In genomic region chr3:71726106-71726505, GRCh38 we compare ENCODE assay signal across 10 cellular contexts. TPM values are rescaled to one million over a fixed set of nuclear protein-coding genes. Genes with fewer than 3 reads are reported as not detected.
A peak's percentile ranks its signal among the peaks of the same experiment; 100 is the strongest.
DNase-seq lines count a peak whose midpoint lies in the region; ATAC-seq, FAIRE-seq and TF ChIP-seq lines count a peak whose summit lies in the region.
"Had no signal": no experiment of that assay in that cellular context is flagged by ENCODE, and none has a peak within 500 bp of the region (broad histone marks: within the 10 kb centered on the region; RNA-seq: fewer than 3 reads in every experiment).

No MANE protein-coding gene starts in this region.

- no peaks in the 10 kb centered on the region for H3K36me3 ChIP-seq in CD4-positive, alpha-beta memory T cell (ENCODE audit: insufficient read depth, low read length)
- H3K36me3 ChIP-seq in effector memory CD4-positive, alpha-beta T cell (ENCODE audit: control insufficient read depth, insufficient read depth, low read length), result no peaks in the 10 kb centered on the region
- H3K36me3 ChIP-seq in rectal smooth muscle tissue (ENCODE audit: control insufficient read depth, insufficient read depth, low read length) (no peaks in the 10 kb centered on the region), ascending aorta (no peaks in the 10 kb centered on the region)
- H3K36me3 ChIP-seq: right lobe of liver had no signal

- POLR2A ChIA-PET in CD4-positive, alpha-beta memory T cell (lab: Charles Lee; ENCODE audit: partially characterized antibody), result interaction anchor here (1.3 to 1.7 kb wide), 2 partner anchors 15 to 22 kb away, joined by 3 to 5 read pairs; no protein-coding TSS in a partner anchor

- CTCF ChIA-PET in CD4-positive, alpha-beta memory T cell (lab: Charles Lee; ENCODE audit: partially characterized antibody), result interaction anchor here (2.0 to 7.9 kb wide), 3 partner anchors 10 to 1095 kb away, joined by 4 to 100 read pairs (median 6); no protein-coding TSS in a partner anchor

- no peak for TF ChIP-seq POLR2A in GM12891 (IDR thresholded peaks at IDR 0.05; ENCODE audit: low read depth, low read length)

- intact Hi-C loops in CD4-positive, alpha-beta memory T cell (cut with micrococcal nuclease), result loop anchor here (2.0 kb wide), 1 partner anchor 1123 kb away; the partner anchor contains the start of gene SHQ1
- intact Hi-C loops in activated CD4-positive, alpha-beta T cell treated with anti-CD3 and anti-CD28 coated beads, Interleukin-2, amount 10 ng/mL, durations not matched to agents 24 days and 14 days (cut with micrococcal nuclease), result loop anchor here (10.0 kb wide), 4 partner anchors 409 to 1269 kb away; partner anchors contain the start of gene PPP4R2
- intact Hi-C loops in ascending aorta (cut with DNase I), result loop anchor here (10.0 kb wide), 1 partner anchor 1359 kb away; no protein-coding TSS in a partner anchor

- no peaks in the 10 kb centered on the region for H3K27me3 Mint-ChIP-seq in CD4-positive, alpha-beta memory T cell
- H3K27me3 Mint-ChIP-seq in activated CD4-positive, alpha-beta T cell treated with anti-CD3 and anti-CD28 coated beads, Interleukin-2, amount 10 ng/mL, durations not matched to agents 24 days and 14 days, result no peaks in the 10 kb centered on the region

- no peaks in the 10 kb centered on the region for H3K27me3 ChIP-seq in CD4-positive, alpha-beta memory T cell (ENCODE audit: insufficient read depth, low read length)
- no peaks in the 10 kb centered on the region for H3K27me3 ChIP-seq in effector memory CD4-positive, alpha-beta T cell (replicated peaks; ENCODE audit: control insufficient read depth, insufficient read depth, low read length, poor library complexity, severe bottlenecking)
- H3K27me3 ChIP-seq in rectal smooth muscle tissue (ENCODE audit: control insufficient read depth, insufficient read depth, low read length) (no peaks in the 10 kb centered on the region), ascending aorta (no peaks in the 10 kb centered on the region)
- H3K27me3 ChIP-seq: right lobe of liver had no signal

- peaks cover 0 to 21% of the 10 kb centered on the region in 2 donors for H3K36me3 Mint-ChIP-seq in CD4-positive, alpha-beta memory T cell
- H3K36me3 Mint-ChIP-seq in activated CD4-positive, alpha-beta T cell treated with anti-CD3 and anti-CD28 coated beads, Interleukin-2, amount 10 ng/mL, durations not matched to agents 24 days and 14 days (ENCODE audit: low read depth), result peaks cover 2% of the 10 kb centered on the region

- no peak for ATAC-seq in HG03175 (IDR thresholded peaks at IDR 0.05; ENCODE audit: unreplicated experiment)
- no peak for ATAC-seq in GM19324 (IDR thresholded peaks at IDR 0.05; ENCODE audit: low FRiP score, unreplicated experiment)

- H3K9me3 ChIP-seq in CD4-positive, alpha-beta memory T cell (ENCODE audit: control insufficient read depth in 1 of 2, low read length in 2 of 2), result no peaks in the 10 kb centered on the region
- no peaks in the 10 kb centered on the region for H3K9me3 ChIP-seq in effector memory CD4-positive, alpha-beta T cell (ENCODE audit: control insufficient read depth, low read length)
- no peaks in the 10 kb centered on the region for H3K9me3 ChIP-seq in ascending aorta
- H3K9me3 ChIP-seq: right lobe of liver had no signal

- peak overlapping the region; percentile 92 to 99 (median 97) for H3K27ac Mint-ChIP-seq in CD4-positive, alpha-beta memory T cell
- H3K27ac Mint-ChIP-seq in activated CD4-positive, alpha-beta T cell treated with anti-CD3 and anti-CD28 coated beads, Interleukin-2, amount 10 ng/mL, durations not matched to agents 24 days and 14 days, result peak overlapping the region; percentile 94

- peaks cover 76% of the 10 kb centered on the region for H3K4me1 ChIP-seq in CD4-positive, alpha-beta memory T cell (ENCODE audit: insufficient read depth, low read length)
- H3K4me1 ChIP-seq in effector memory CD4-positive, alpha-beta T cell (ENCODE audit: control insufficient read depth, insufficient read depth, low read length, poor library complexity, severe bottlenecking), result peaks cover 41% of the 10 kb centered on the region
- H3K4me1 ChIP-seq in rectal smooth muscle tissue (ENCODE audit: control insufficient read depth, insufficient read depth, low read length), result no peaks in the 10 kb centered on the region
- H3K4me1 ChIP-seq in ascending aorta, result peaks cover 0 to 6% of the 10 kb centered on the region in 2 donors

- H3K4me3 ChIP-seq in CD4-positive, alpha-beta memory T cell (ENCODE audit: low read length in 2 of 2), result peak overlapping the region; percentile 4 to 85
- H3K4me3 ChIP-seq in effector memory CD4-positive, alpha-beta T cell (ENCODE audit: insufficient read depth, low read depth, low read length, poor library complexity, severe bottlenecking), result peak overlapping the region; percentile 76
- H3K4me3 ChIP-seq in rectal smooth muscle tissue (ENCODE audit: low read length), result peak overlapping the region; percentile 69
- H3K4me3 ChIP-seq in ascending aorta, result peak overlapping the region in 1 of 2 donors; percentile 90

- no peak overlapping the region for H3K9ac ChIP-seq in rectal smooth muscle tissue (ENCODE audit: low read length)

- peak overlapping the region; percentile 77 for H3K27ac ChIP-seq in CD4-positive, alpha-beta memory T cell (ENCODE audit: low read depth, low read length)
- H3K27ac ChIP-seq in effector memory CD4-positive, alpha-beta T cell (ENCODE audit: insufficient read depth, low read length, poor library complexity, severe bottlenecking), result peak overlapping the region; percentile 76
- no peak overlapping the region for H3K27ac ChIP-seq in rectal smooth muscle tissue (ENCODE audit: low read depth, low read length)
- H3K27ac ChIP-seq in ascending aorta, result peak overlapping the region in 1 of 2 donors; percentile 74

- peak overlapping the region; percentile 90 to 98 (median 94) for H3K4me3 Mint-ChIP-seq in CD4-positive, alpha-beta memory T cell
- H3K4me3 Mint-ChIP-seq in activated CD4-positive, alpha-beta T cell treated with anti-CD3 and anti-CD28 coated beads, Interleukin-2, amount 10 ng/mL, durations not matched to agents 24 days and 14 days, result peak overlapping the region; percentile 96

- TF ChIP-seq CTCF in ascending aorta (IDR thresholded peaks at IDR 0.05), result no peak

- DNase-seq in CD4-positive, alpha-beta memory T cell, result peak; percentile 63 to 86 (median 72)
- DNase-seq in activated CD4-positive, alpha-beta T cell treated with anti-CD3 and anti-CD28 coated beads, Interleukin-2, amount 10 ng/mL, durations not matched to agents 24 days and 14 days, result peak; percentile 89
- peak; percentile 40 to 58 (median 40) for DNase-seq in effector memory CD4-positive, alpha-beta T cell
- no peak for DNase-seq in ascending aorta (ENCODE audit: low spot score in 2 of 2)
- no peak for DNase-seq in GM12891 (ENCODE audit: insufficient read length, low spot score)
- DNase-seq: NCI-H1092 had no signal

- peaks cover 51 to 79% (median 66%) of the 10 kb centered on the region in 4 donors for H3K4me1 Mint-ChIP-seq in CD4-positive, alpha-beta memory T cell
- peaks cover 69% of the 10 kb centered on the region for H3K4me1 Mint-ChIP-seq in activated CD4-positive, alpha-beta T cell treated with anti-CD3 and anti-CD28 coated beads, Interleukin-2, amount 10 ng/mL, durations not matched to agents 24 days and 14 days

- FAIRE-seq in GM12891 (lab: Jason Lieb, UNC), result no peak

- no peaks in the 10 kb centered on the region for H3K9me3 Mint-ChIP-seq in CD4-positive, alpha-beta memory T cell
- H3K9me3 Mint-ChIP-seq in activated CD4-positive, alpha-beta T cell treated with anti-CD3 and anti-CD28 coated beads, Interleukin-2, amount 10 ng/mL, durations not matched to agents 24 days and 14 days, result no peaks in the 10 kb centered on the region

TF ChIP-seq in GM12891, 5 proteins besides CTCF, POLR2A, EP300 and RAD21:
- TF ChIP-seq PAX5 (IDR thresholded peaks at IDR 0.05; ENCODE audit: insufficient read depth, low read length, severe bottlenecking) (no peak), TAF1 (IDR thresholded peaks at IDR 0.05; ENCODE audit: low read depth, low read length) (no peak), SPI1 (IDR thresholded peaks at IDR 0.05; ENCODE audit: low read depth, low read length) (no peak), POU2F2 (IDR thresholded peaks at IDR 0.05; ENCODE audit: low read depth, low read length) (no peak), POLR2AphosphoS5 (IDR thresholded peaks at IDR 0.05; ENCODE audit: low read depth, low read length) (no peak)

RNA-seq across cellular contexts. Expression of gene EIF4E3, which starts 0.9 kb away (rescaled TPM):
- total RNA-seq in CD4-positive, alpha-beta memory T cell, result 10 to 100 TPM; 51.5 to 58.7 TPM
- 10 to 100 TPM; 40.7 to 55.1 TPM for polyA plus RNA-seq in CD4-positive, alpha-beta memory T cell
- total RNA-seq in activated CD4-positive, alpha-beta T cell treated with anti-CD3 and anti-CD28 coated beads, Interleukin-2, amount 10 ng/mL, durations not matched to agents 24 days and 14 days, result 20.3 and 20.7 TPM in 2 replicates
- 4.4 TPM for total RNA-seq in ascending aorta
- polyA plus RNA-seq in GM12891 (2012; ENCODE audit: low read depth, missing spikeins), result 0.76 TPM

RNA-seq across cellular contexts. Expression of gene GPR27, which starts 27.5 kb away (rescaled TPM):
- total RNA-seq in CD4-positive, alpha-beta memory T cell, result under 1 TPM; 0.17 to 0.38 TPM
- 1 to 10 TPM in 1 of 2 donors, under 1 TPM in 1; 0.79 to 1.4 TPM for polyA plus RNA-seq in CD4-positive, alpha-beta memory T cell
- total RNA-seq in activated CD4-positive, alpha-beta T cell treated with anti-CD3 and anti-CD28 coated beads, Interleukin-2, amount 10 ng/mL, durations not matched to agents 24 days and 14 days, result 1.0 and 1.4 TPM in 2 replicates
- total RNA-seq in ascending aorta, result 2.4 TPM
- polyA plus RNA-seq in GM12891 (2012; ENCODE audit: low read depth, missing spikeins), result not detected

RNA-seq across cellular contexts. Expression of gene PROK2, which starts 58.8 kb away (rescaled TPM):
- total RNA-seq in CD4-positive, alpha-beta memory T cell, result under 1 TPM; 0.20 to 0.33 TPM
- 1 to 10 TPM in 1 of 2 donors, under 1 TPM in 1; 0.18 to 2.6 TPM for polyA plus RNA-seq in CD4-positive, alpha-beta memory T cell
- total RNA-seq in activated CD4-positive, alpha-beta T cell treated with anti-CD3 and anti-CD28 coated beads, Interleukin-2, amount 10 ng/mL, durations not matched to agents 24 days and 14 days, result not detected in 2 replicates
- total RNA-seq in ascending aorta, result not detected
- not detected for polyA plus RNA-seq in GM12891 (2012; ENCODE audit: low read depth, missing spikeins)

Comparison
In these comparisons a context has a peak if more than half of its experiments do, and no peak if none do; other contexts are left out.
1. DNase-seq: peak in CD4-positive, alpha-beta memory T cell (5 of 5), activated CD4-positive, alpha-beta T cell treated with anti-CD3 and anti-CD28 coated beads, Interleukin-2, amount 10 ng/mL, durations not matched to agents 24 days and 14 days (single experiment) and effector memory CD4-positive, alpha-beta T cell (3 of 3); none in ascending aorta (0 of 2) and GM12891 (single experiment).